Comparison of ENCODE assay signal across 25 cellular contexts in the genomic region with DNA sequence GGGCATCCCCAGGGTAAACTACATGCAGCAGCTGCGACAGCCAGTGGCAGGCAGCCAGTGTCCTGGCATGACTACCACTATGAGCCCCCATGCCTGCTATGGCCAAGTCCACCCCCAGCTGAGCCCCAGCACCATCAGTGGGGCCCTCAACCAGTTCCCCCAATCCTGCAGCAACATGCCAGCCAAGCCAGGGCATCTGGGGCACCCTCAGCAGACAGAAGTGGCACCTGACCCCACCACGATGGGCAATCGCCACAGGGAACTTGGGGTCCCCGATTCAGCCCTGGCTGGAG.
A peak's percentile ranks its signal among the peaks of the same experiment; 100 is the strongest.
DNase-seq lines count a peak whose midpoint lies in the region; ATAC-seq, FAIRE-seq and TF ChIP-seq lines count a peak whose summit lies in the region.
"Had no signal": no experiment of that assay in that cellular context is flagged by ENCODE, and none has a peak within 500 bp of the region (broad histone marks: within the 10 kb centered on the region; RNA-seq: fewer than 3 reads in every experiment).

No MANE protein-coding gene starts in this region.

- CTCF ChIA-PET in IMR-90 (lab: Yijun Ruan, JAX) = no interaction called here

- H2BK120ac ChIP-seq in IMR-90 (ENCODE audit: low read depth, low read length) (no peak overlapping the region), neuronal stem cell (ENCODE audit: low read depth, low read length) (no peak overlapping the region)

- H3K27ac Mint-ChIP-seq in T-helper 17 cell = no peak overlapping the region
- H3K27ac Mint-ChIP-seq: CD14-positive monocyte; CD4-positive, alpha-beta T cell; CD8-positive, alpha-beta memory T cell had no signal

- H2AFZ ChIP-seq in IMR-90 (replicated peaks; ENCODE audit: low read length, poor library complexity) = peak overlapping the region; percentile 32
- H2AFZ ChIP-seq in neuronal stem cell (ENCODE audit: low read length) = no peak overlapping the region
- H2AFZ ChIP-seq: GM23248 had no signal

- H3K23ac ChIP-seq in IMR-90 (ENCODE audit: low read depth, low read length) = no peak overlapping the region
- H3K23ac ChIP-seq in neuronal stem cell (ENCODE audit: low read depth, low read length, poor library complexity) = no peak overlapping the region

- H4K20me1 ChIP-seq in IMR-90 (ENCODE audit: insufficient read depth, low read length) = peaks cover 5% of the 10 kb centered on the region
- H4K20me1 ChIP-seq: BLaER1 treated with 17β-estradiol and CSF1 and Interleukin-3, amounts not matched to agents 10 nM and 100 nM had no signal

- no peak overlapping the region for H2BK12ac ChIP-seq in neuronal stem cell (ENCODE audit: low read length)

- H3K4me3 ChIP-seq in IMR-90 (ENCODE audit: insufficient read depth, low read depth, low read length) (no peak overlapping the region), neuronal stem cell (ENCODE audit: low read length in 2 of 2) (no peak overlapping the region)
- H3K4me3 ChIP-seq: A549; BLaER1 treated with 17β-estradiol and CSF1 and Interleukin-3, amounts not matched to agents 10 nM and 100 nM; GM23248 had no signal

- POLR2A ChIA-PET in IMR-90 (lab: Charles Lee; ENCODE audit: unreplicated experiment) = no interaction called here

- H3K4me3 Mint-ChIP-seq in T-helper 17 cell = no peak overlapping the region
- H3K4me3 Mint-ChIP-seq: CD14-positive monocyte; CD4-positive, alpha-beta T cell; CD8-positive, alpha-beta memory T cell had no signal

- no peaks in the 10 kb centered on the region for H3K36me3 Mint-ChIP-seq in T-helper 17 cell (ENCODE audit: low read depth)
- H3K36me3 Mint-ChIP-seq: CD14-positive monocyte; CD8-positive, alpha-beta memory T cell had no signal

- H3K4me2 ChIP-seq in IMR-90 (ENCODE audit: low read depth, low read length) (no peak overlapping the region), neuronal stem cell (ENCODE audit: insufficient read depth, low read length, poor library complexity, severe bottlenecking) (no peak overlapping the region)
- H3K4me2 ChIP-seq: A549; BLaER1 treated with 17β-estradiol and CSF1 and Interleukin-3, amounts not matched to agents 10 nM and 100 nM had no signal

- intact Hi-C loops in IMR-90 (cut with micrococcal nuclease) = no loop called here

- H4K8ac ChIP-seq in IMR-90 (ENCODE audit: low read depth in 2 of 2, low read length in 2 of 2) = no peak overlapping the region
- no peak overlapping the region for H4K8ac ChIP-seq in neuronal stem cell (ENCODE audit: low read depth, low read length)

- peaks cover 16% of the 10 kb centered on the region for H3K27me3 Mint-ChIP-seq in T-helper 17 cell
- H3K27me3 Mint-ChIP-seq: CD4-positive, alpha-beta T cell had no signal

- WGBS in IMR-90 (ENCODE audit: extremely low coverage in 2 of 2, insufficient read length in 1 of 2), 2 experiments = 71% methylated on average over 3 of the region's 4 CpGs; no CpG with 5 or more reads in 1 of the 2 experiments
- no CpG with 5 or more reads among the region's 4 CpGs for WGBS in neuronal stem cell (ENCODE audit: extremely low coverage in 2 of 2, insufficient read length in 2 of 2, insufficient replicate concordance in 1 of 2), 2 donors

- no peak overlapping the region for H3K56ac ChIP-seq in IMR-90 (ENCODE audit: extremely low read depth, insufficient read depth, low read length)

- no peak overlapping the region for H4K91ac ChIP-seq in IMR-90 (ENCODE audit: insufficient read depth, low read depth, low read length)
- no peak overlapping the region for H4K91ac ChIP-seq in neuronal stem cell (ENCODE audit: low read depth, low read length, poor library complexity)

- ATAC-seq in IMR-90 (ENCODE audit: low read depth) (no peak), T-helper 17 cell (no peak)
- ATAC-seq: A549 had no signal

- H2BK5ac ChIP-seq in IMR-90 (ENCODE audit: low read depth, low read length, poor library complexity, severe bottlenecking) = no peak overlapping the region
- peak overlapping the region; percentile 54 for H2BK5ac ChIP-seq in neuronal stem cell (ENCODE audit: low read length)

- no peak for TF ChIP-seq RAD21 in IMR-90 (IDR thresholded peaks at IDR 0.05; ENCODE audit: low read length)

- no TSS peak for BruUV-seq in IMR-90 (replicated peaks; lab: Mats Ljungman, UMichigan)

- H3K9me1 ChIP-seq in IMR-90 (ENCODE audit: insufficient read depth, low read length) = peaks cover 25% of the 10 kb centered on the region

- H2BK20ac ChIP-seq in IMR-90 (ENCODE audit: low read depth, low read length) = no peak overlapping the region

- H3K27ac ChIP-seq in IMR-90 (ENCODE audit: insufficient read depth, low read length) (no peak overlapping the region), neuronal stem cell (replicated peaks; ENCODE audit: low read length) (no peak overlapping the region)
- H3K27ac ChIP-seq: A549; BLaER1 treated with 17β-estradiol and CSF1 and Interleukin-3, amounts not matched to agents 10 nM and 100 nM; GM23248 had no signal

- no peak overlapping the region for H3K4ac ChIP-seq in IMR-90 (ENCODE audit: low read depth, low read length)
- H3K4ac ChIP-seq in neuronal stem cell (ENCODE audit: low read length) = no peak overlapping the region

- H2BK15ac ChIP-seq in IMR-90 (ENCODE audit: low read depth, low read length) (no peak overlapping the region), neuronal stem cell (ENCODE audit: low read length) (no peak overlapping the region)

- H3K9ac ChIP-seq in IMR-90 (ENCODE audit: low read depth, low read length) = no peak overlapping the region
- no peak overlapping the region for H3K9ac ChIP-seq in neuronal stem cell (ENCODE audit: low read depth, low read length, poor library complexity)
- H3K9ac ChIP-seq: BLaER1 treated with 17β-estradiol and CSF1 and Interleukin-3, amounts not matched to agents 10 nM and 100 nM; GM23248 had no signal

- H3K27me3 ChIP-seq in IMR-90 (ENCODE audit: control insufficient read depth, insufficient read depth, low read length) (no peaks in the 10 kb centered on the region), neuronal stem cell (ENCODE audit: control insufficient read depth in 3 of 3, insufficient read depth in 3 of 3, low read depth in 1 of 3, low read length in 3 of 3) (no peaks in the 10 kb centered on the region)
- H3K27me3 ChIP-seq: BE2C; BLaER1 treated with 17β-estradiol and CSF1 and Interleukin-3, amounts not matched to agents 10 nM and 100 nM had no signal

- no peaks in the 10 kb centered on the region for H3K4me1 Mint-ChIP-seq in T-helper 17 cell
- H3K4me1 Mint-ChIP-seq: CD14-positive monocyte; CD8-positive, alpha-beta memory T cell had no signal

- H2AK5ac ChIP-seq in IMR-90 (ENCODE audit: low read depth, low read length) (no peak overlapping the region), neuronal stem cell (ENCODE audit: low read depth, low read length) (no peak overlapping the region)

- H2AK9ac ChIP-seq in IMR-90 (replicated peaks; ENCODE audit: low read depth, low read length, poor library complexity) = no peak overlapping the region

- dilution Hi-C loops in IMR-90 (cut with HindIII; ENCODE audit: low sequenced_read_pairs, unreplicated experiment) = no loop called here

- no peak for TF ChIP-seq POLR2A in IMR-90 (IDR thresholded peaks at IDR 0.05; ENCODE audit: low read depth, low read length)

- no peak for TF ChIP-seq CTCF in IMR-90 (conservative IDR thresholded peaks at IDR 0.05; ENCODE audit: low read depth, low read length)

- H4K5ac ChIP-seq in IMR-90 (ENCODE audit: low read depth, low read length) = no peak overlapping the region

- H3K18ac ChIP-seq in IMR-90 (ENCODE audit: low read depth, low read length) (no peak overlapping the region), neuronal stem cell (ENCODE audit: low read length) (no peak overlapping the region)

- peak; percentile 58 for DNase-seq in activated effector memory CD4-positive, alpha-beta T cell treated with anti-CD3 and anti-CD28 coated beads, Interleukin-2, amount 50 U/mL, for 16 hours
- DNase-seq in activated effector memory CD4-positive, alpha-beta T cell treated with Interleukin-2 at 50 U/mL for 16 hours = no peak
- peak; percentile 6 for DNase-seq in D341Med (ENCODE audit: low spot score)
- no peak for DNase-seq in IMR-90
- no peak for DNase-seq in neuronal stem cell (ENCODE audit: low spot score)
- DNase-seq in HTR-8/SVneo (ENCODE audit: insufficient read length, low spot score) = no peak
- no peak for DNase-seq in effector CD4-positive, alpha-beta T cell
- DNase-seq in T-helper 17 cell = no peak
- DNase-seq: 8988T; ACHN; AML-193; BE2C; CD4-positive, alpha-beta T cell; CD8-positive, alpha-beta memory T cell; DMS53; DMS79 treated with DMSO at 0.1 percent for 48 hours; GF-D8; GM23248; HCEC 1CT had no signal

- no peak overlapping the region for H3K14ac ChIP-seq in IMR-90 (replicated peaks; ENCODE audit: low read depth, low read length)
- H3K14ac ChIP-seq in neuronal stem cell (ENCODE audit: low read length) = no peak overlapping the region

- in situ Hi-C loops in IMR-90 (cut with MboI; ENCODE audit: low sequenced_read_pairs) = no loop called here

- no peak for FAIRE-seq in HTR-8/SVneo (lab: Jason Lieb, UNC)
- FAIRE-seq: A549, GM12891, GM19239, H1 had no signal

- H3K36me3 ChIP-seq in IMR-90 (ENCODE audit: control insufficient read depth, insufficient read depth, low read length) = peaks cover 73% of the 10 kb centered on the region
- H3K36me3 ChIP-seq in neuronal stem cell (replicated peaks in 1 of 2; ENCODE audit: control insufficient read depth in 2 of 2, insufficient read depth in 2 of 2, low read length in 2 of 2) = peaks cover 65 to 85% of the 10 kb centered on the region in 2 donors
- H3K36me3 ChIP-seq: BE2C; BLaER1 treated with 17β-estradiol and CSF1 and Interleukin-3, amounts not matched to agents 10 nM and 100 nM had no signal

- H3K9me3 ChIP-seq in IMR-90 (ENCODE audit: control insufficient read depth, insufficient read depth, low read length) = no peaks in the 10 kb centered on the region
- peaks cover 0 to 5% of the 10 kb centered on the region in 2 donors for H3K9me3 ChIP-seq in neuronal stem cell (replicated peaks in 1 of 2; ENCODE audit: control insufficient read depth in 2 of 2, insufficient read depth in 1 of 2, low read depth in 1 of 2, low read length in 2 of 2)
- H3K9me3 ChIP-seq in T-helper 17 cell (ENCODE audit: control insufficient read depth, low read length, poor library complexity, severe bottlenecking) = no peaks in the 10 kb centered on the region
- H3K9me3 ChIP-seq: A549, BE2C had no signal

- 0 out of 2 replicates have a peak, but pooled peaks cover 2% of the 10 kb centered on the region for H3K4me1 ChIP-seq in IMR-90 (ENCODE audit: control insufficient read depth, insufficient read depth, low read length)
- no peaks in the 10 kb centered on the region for H3K4me1 ChIP-seq in neuronal stem cell (ENCODE audit: control insufficient read depth in 2 of 2, insufficient read depth in 1 of 2, low read depth in 1 of 2, low read length in 2 of 2)
- H3K4me1 ChIP-seq: BE2C had no signal

- H3K79me1 ChIP-seq in IMR-90 (ENCODE audit: low read depth in 1 of 2, low read length in 2 of 2) (peaks cover 6 to 27% of the 10 kb centered on the region in 2 experiments), neuronal stem cell (ENCODE audit: low read depth, low read length) (peaks cover 5% of the 10 kb centered on the region)

TF ChIP-seq in IMR-90, 13 proteins besides CTCF, POLR2A, EP300 and RAD21 (continues in another document):
- TF ChIP-seq CEBPB (IDR thresholded peaks at IDR 0.05; ENCODE audit: low read depth, low read length) (no peak), RFX5 (IDR thresholded peaks at IDR 0.05; ENCODE audit: low read depth, low read length) (no peak)

Comparison
In these comparisons a context has a peak if more than half of its experiments do, and no peak if none do; other contexts are left out.
1. DNase-seq: peak in activated effector memory CD4-positive, alpha-beta T cell treated with anti-CD3 and anti-CD28 coated beads, Interleukin-2, amount 50 U/mL, for 16 hours (single experiment) and D341Med (single experiment); none in activated effector memory CD4-positive, alpha-beta T cell treated with Interleukin-2 at 50 U/mL for 16 hours (single experiment), IMR-90 (single experiment), neuronal stem cell (single experiment), HTR-8/SVneo (single experiment), effector CD4-positive, alpha-beta T cell (single experiment) and T-helper 17 cell (0 of 3).